17 cellular contexts compared by ENCODE assay signal in genomic region chr14:54325766-54326165, GRCh38.
"Had no signal": no experiment of that assay in that cellular context is flagged by ENCODE, and none has a peak within 500 bp of the region (broad histone marks: within the 10 kb centered on the region; RNA-seq: fewer than 3 reads in every experiment).

No MANE protein-coding gene starts in this region.

- H3K27ac ChIP-seq: epithelial cell of prostate, esophagus muscularis mucosa, gastroesophageal sphincter, neutrophil, suprapubic skin, thyroid gland, upper lobe of left lung, uterus had no signal

- H3K9me3 ChIP-seq: esophagus muscularis mucosa, gastroesophageal sphincter, neutrophil, suprapubic skin, thyroid gland, upper lobe of left lung, uterus had no signal

- H3K27ac Mint-ChIP-seq: effector memory CD8-positive, alpha-beta T cell; naive thymus-derived CD8-positive, alpha-beta T cell had no signal

- DNase-seq: cortex of kidney; effector memory CD8-positive, alpha-beta T cell; glutamatergic neuron; left colon; naive thymus-derived CD8-positive, alpha-beta T cell; right cardiac atrium; small intestine; stimulated activated CD4-positive, alpha-beta T cell treated with anti-CD3 and anti-CD28 coated beads, Interleukin-12 subunit alpha, Interleukin-12 subunit beta, amount 100 ng/mL, for 4 hours; stimulated activated naive CD4-positive, alpha-beta T cell treated with Interleukin-2 at 50 U/mL for 16 hours; thyroid gland; upper lobe of left lung; uterus had no signal

- H3K4me1 ChIP-seq: suprapubic skin, uterus had no signal

- H3K9me3 Mint-ChIP-seq: effector memory CD8-positive, alpha-beta T cell; naive thymus-derived CD8-positive, alpha-beta T cell had no signal

- H3K4me1 Mint-ChIP-seq: naive thymus-derived CD8-positive, alpha-beta T cell had no signal

- H3K36me3 ChIP-seq: esophagus muscularis mucosa, gastroesophageal sphincter, neutrophil, suprapubic skin, thyroid gland, upper lobe of left lung, uterus had no signal

- H3K27me3 ChIP-seq: esophagus muscularis mucosa, gastroesophageal sphincter, suprapubic skin, thyroid gland, upper lobe of left lung, uterus had no signal

- H3K4me3 ChIP-seq: esophagus muscularis mucosa, gastroesophageal sphincter, suprapubic skin, thyroid gland, upper lobe of left lung, uterus had no signal

- H3K4me3 Mint-ChIP-seq: effector memory CD8-positive, alpha-beta T cell; naive thymus-derived CD8-positive, alpha-beta T cell had no signal

- H3K36me3 Mint-ChIP-seq: naive thymus-derived CD8-positive, alpha-beta T cell had no signal
